18 cellular contexts compared by ENCODE assay signal in genomic region chrX:133674726-133675470, GRCh38.
DNase-seq lines count a peak whose midpoint lies in the region; ATAC-seq, FAIRE-seq and TF ChIP-seq lines count a peak whose summit lies in the region.
"Had no signal": no experiment of that assay in that cellular context is flagged by ENCODE, and none has a peak within 500 bp of the region (broad histone marks: within the 10 kb centered on the region; RNA-seq: fewer than 3 reads in every experiment).

No MANE protein-coding gene starts in this region.

- no peak overlapping the region for H2BK120ac ChIP-seq in mesenchymal stem cell (ENCODE audit: low read depth, low read length)

- H3K4me3 ChIP-seq in HepG2 (replicated peaks in 1 of 3; ENCODE audit: insufficient read depth in 1 of 3, low read depth in 2 of 3, low read length in 3 of 3) (no peak overlapping the region), right lobe of liver (no peak overlapping the region), colonic mucosa (no peak overlapping the region), mesenchymal stem cell (ENCODE audit: insufficient read depth in 1 of 2, low read depth in 1 of 2, low read length in 2 of 2) (no peak overlapping the region)

- no peaks in the 10 kb centered on the region for H3K9me3 ChIP-seq in HepG2 (ENCODE audit: low read length)
- H3K9me3 ChIP-seq in right lobe of liver = no peaks in the 10 kb centered on the region
- no peaks in the 10 kb centered on the region for H3K9me3 ChIP-seq in colonic mucosa
- H3K9me3 ChIP-seq in mesenchymal stem cell (ENCODE audit: control insufficient read depth, low read length) = no peaks in the 10 kb centered on the region

- H3K79me2 ChIP-seq in HepG2 (ENCODE audit: insufficient read depth, low read length) = peaks cover 3% of the 10 kb centered on the region

- FAIRE-seq in HepG2 (lab: Jason Lieb, UNC) = no peak
- FAIRE-seq: D721Med had no signal

- H4K20me1 ChIP-seq in HepG2 (ENCODE audit: insufficient read depth, low read length) = peaks cover 60% of the 10 kb centered on the region

- H3K4me1 ChIP-seq in HepG2 (ENCODE audit: insufficient read depth, low read length) (peaks cover 65% of the 10 kb centered on the region), right lobe of liver (no peaks in the 10 kb centered on the region), colonic mucosa (no peaks in the 10 kb centered on the region), mesenchymal stem cell (ENCODE audit: control insufficient read depth, insufficient read depth, low read depth, low read length) (peaks cover 2% of the 10 kb centered on the region)

- H3K4me2 ChIP-seq in HepG2 (ENCODE audit: low read depth, low read length) (no peak overlapping the region), mesenchymal stem cell (ENCODE audit: low read length, poor library complexity, severe bottlenecking) (no peak overlapping the region)

- intact Hi-C loops in HepG2 (cut with micrococcal nuclease; ENCODE audit: unreplicated experiment) (no loop called here), right lobe of liver (cut with DNase I) (no loop called here), colonic mucosa (cut with DNase I) (no loop called here), sciatic nerve (cut with DNase I) (loop anchor here (5.0 kb wide), 1 partner anchor 757 kb away; no protein-coding TSS in a partner anchor)

- no peak overlapping the region for H2BK15ac ChIP-seq in mesenchymal stem cell (ENCODE audit: low read depth, poor library complexity, severe bottlenecking)

- TSS peak; percentile 1 for BruUV-seq in HepG2 (replicated peaks; lab: Mats Ljungman, UMichigan)

- no peak overlapping the region for H2AK5ac ChIP-seq in mesenchymal stem cell (ENCODE audit: low read length, severe bottlenecking)

- no peaks in the 10 kb centered on the region for H3K79me1 ChIP-seq in mesenchymal stem cell (replicated peaks; ENCODE audit: low read length, poor library complexity, severe bottlenecking)

- H3K4ac ChIP-seq in mesenchymal stem cell (ENCODE audit: low read depth in 1 of 2, low read length in 2 of 2) = no peak overlapping the region

- TF ChIP-seq POLR2A in HepG2 (IDR thresholded peaks at IDR 0.05; ENCODE audit: insufficient read depth in 1 of 2, low read depth in 2 of 2, low read length in 2 of 2) = no peak
- TF ChIP-seq POLR2A in right lobe of liver (IDR thresholded peaks at IDR 0.05) = no peak

- no peak overlapping the region for H2AFZ ChIP-seq in HepG2 (ENCODE audit: low read length)
- no peak overlapping the region for H2AFZ ChIP-seq in mesenchymal stem cell (ENCODE audit: low read depth, low read length)

- TF ChIP-seq CTCF in HepG2 (CRISPR knock-in tag; IDR thresholded peaks at IDR 0.05) (no peak), right lobe of liver (IDR thresholded peaks at IDR 0.05) (no peak), colonic mucosa (IDR thresholded peaks at IDR 0.05) (no peak)

- H3K27me3 ChIP-seq in HepG2 (ENCODE audit: control insufficient read depth in 1 of 2, insufficient read depth in 2 of 2, low read length in 2 of 2) = no peaks in the 10 kb centered on the region
- H3K27me3 ChIP-seq in right lobe of liver = no peaks in the 10 kb centered on the region
- H3K27me3 ChIP-seq in colonic mucosa = no peaks in the 10 kb centered on the region
- H3K27me3 ChIP-seq in mesenchymal stem cell (ENCODE audit: control insufficient read depth in 1 of 2, insufficient read depth in 1 of 2, low read length in 2 of 2) = peaks cover 0 to 21% of the 10 kb centered on the region in 2 experiments

- H3K14ac ChIP-seq in mesenchymal stem cell (ENCODE audit: low read length in 2 of 2) = no peak overlapping the region

- no peak overlapping the region for H4K8ac ChIP-seq in mesenchymal stem cell (ENCODE audit: low read length)

- CTCF ChIA-PET in HepG2 (lab: Yijun Ruan, JAX; ENCODE audit: low intra/inter-chr PET ratio, low total read pairs) = no interaction called here

- H3K9ac ChIP-seq in HepG2 (ENCODE audit: insufficient read depth, low read depth, low read length) (no peak overlapping the region), colonic mucosa (ENCODE audit: low read depth in 2 of 2, low read length in 2 of 2) (peak overlapping the region in 1 of 2 donors; percentile 13), mesenchymal stem cell (ENCODE audit: low read length) (no peak overlapping the region)

- no peak overlapping the region for H3K23ac ChIP-seq in mesenchymal stem cell (ENCODE audit: low read length in 2 of 2)

- peaks cover 4 to 14% of the 10 kb centered on the region in 2 experiments for H3K36me3 ChIP-seq in HepG2 (replicated peaks in 1 of 2; ENCODE audit: control insufficient read depth in 1 of 2, insufficient read depth in 2 of 2, low read length in 2 of 2)
- no peaks in the 10 kb centered on the region for H3K36me3 ChIP-seq in right lobe of liver
- no peaks in the 10 kb centered on the region for H3K36me3 ChIP-seq in colonic mucosa
- no peaks in the 10 kb centered on the region for H3K36me3 ChIP-seq in mesenchymal stem cell (ENCODE audit: control insufficient read depth in 1 of 2, insufficient read depth in 2 of 2, low read depth in 1 of 2, low read length in 2 of 2)

- peak overlapping the region; percentile 63 for H3K27ac ChIP-seq in HepG2 (ENCODE audit: extremely low read length, insufficient read depth, low read length)
- no peak overlapping the region for H3K27ac ChIP-seq in right lobe of liver
- H3K27ac ChIP-seq in colonic mucosa = peak overlapping the region; percentile 38
- peak overlapping the region; percentile 49 for H3K27ac ChIP-seq in mesenchymal stem cell (ENCODE audit: low read length, poor library complexity, severe bottlenecking)

- no peak overlapping the region for H2BK12ac ChIP-seq in mesenchymal stem cell (ENCODE audit: low read length in 2 of 2)

- ATAC-seq in HepG2 (peak; percentile 14; the same call in 2 of the 3 replicates), right lobe of liver (no peak), GM21529 (IDR thresholded peaks at IDR 0.05; ENCODE audit: unreplicated experiment) (no peak), sciatic nerve (no peak), GM18498 (IDR thresholded peaks at IDR 0.05; ENCODE audit: unreplicated experiment) (no peak)
- ATAC-seq: activated CD8-positive, alpha-beta T cell treated with anti-CD3 and anti-CD28 coated beads, Interleukin-2, amount 10 ng/mL, durations not matched to agents 7 days and 5 days; left colon had no signal

- no peak for TF ChIP-seq EP300 in HepG2 (IDR thresholded peaks at IDR 0.05; ENCODE audit: low read depth in 2 of 2, low read length in 2 of 2)
- TF ChIP-seq EP300 in HepG2 (CRISPR knock-in tag; IDR thresholded peaks at IDR 0.05; ENCODE audit: borderline replicate concordance) = no peak

- TF ChIP-seq RAD21 in HepG2 (CRISPR knock-in tag; IDR thresholded peaks at IDR 0.05) = no peak

- DNase-seq in HepG2 (ENCODE audit: low spot score) (peak; percentile 33), right lobe of liver (no peak), colonic mucosa (no peak), mesenchymal stem cell (no peak), medulla oblongata (ENCODE audit: extremely low spot score) (no peak), sciatic nerve (ENCODE audit: low spot score) (no peak)
- DNase-seq: ACHN; activated CD8-positive, alpha-beta T cell treated with anti-CD3 and anti-CD28 coated beads, Interleukin-2, amount 10 ng/mL, durations not matched to agents 7 days and 5 days; KG1; left colon; NCI-H1694; NCI-H69; nucleus accumbens; SHP77; stimulated activated CD4-positive, alpha-beta T cell treated with anti-CD3 and anti-CD28 coated beads, Interleukin-12 subunit alpha, Interleukin-12 subunit beta, amount 100 ng/mL, for 4 hours had no signal

- H4K91ac ChIP-seq in mesenchymal stem cell (ENCODE audit: low read length) = no peak overlapping the region

- in situ Hi-C loops in HepG2 (cut with HindIII; ENCODE audit: extremely low pct_ligation_motif_present, low pct_unique_long_range_greater_than_20kb) = no loop called here

- H2BK5ac ChIP-seq in mesenchymal stem cell (ENCODE audit: low read depth, low read length, poor library complexity, severe bottlenecking) = peak overlapping the region; percentile 57

- POLR2A ChIA-PET in HepG2 (lab: Yijun Ruan, JAX) = no interaction called here

- 40% methylated on average over 5 of the region's 6 CpGs for WGBS in HepG2 (ENCODE audit: low lambda C conversion rate)
- 47% methylated on average over 6 of the region's 6 CpGs for WGBS in right lobe of liver (ENCODE audit: insufficient coverage, low coverage, low lambda C conversion rate, missing lambda C conversion rate)
- 41% methylated on average over 5 of the region's 6 CpGs for WGBS in mesenchymal stem cell

- H3K18ac ChIP-seq in mesenchymal stem cell (ENCODE audit: low read depth in 1 of 2, low read length in 2 of 2) = no peak overlapping the region

TF ChIP-seq in HepG2, 621 proteins besides CTCF, POLR2A, EP300 and RAD21:
- TF ChIP-seq ZNF367 (CRISPR knock-in tag; IDR thresholded peaks at IDR 0.05; ENCODE audit: borderline replicate concordance) = no peak
- TF ChIP-seq ZFAT (CRISPR knock-in tag; conservative IDR thresholded peaks at IDR 0.05) = no peak
- TF ChIP-seq ZNF713 (CRISPR knock-in tag; IDR thresholded peaks at IDR 0.05) = no peak
- TF ChIP-seq RBM22 (optimal IDR thresholded peaks at IDR 0.05; ENCODE audit: low read length) = peak; percentile 10

Comparison
In these comparisons a context has a peak if more than half of its experiments do, and no peak if none do; other contexts are left out.
1. H3K27ac ChIP-seq: peak in HepG2 (single experiment), colonic mucosa (single experiment) and mesenchymal stem cell (single experiment); none in right lobe of liver (0 of 3).